ENCODE assay signal across 19 cellular contexts in the genomic region with DNA sequence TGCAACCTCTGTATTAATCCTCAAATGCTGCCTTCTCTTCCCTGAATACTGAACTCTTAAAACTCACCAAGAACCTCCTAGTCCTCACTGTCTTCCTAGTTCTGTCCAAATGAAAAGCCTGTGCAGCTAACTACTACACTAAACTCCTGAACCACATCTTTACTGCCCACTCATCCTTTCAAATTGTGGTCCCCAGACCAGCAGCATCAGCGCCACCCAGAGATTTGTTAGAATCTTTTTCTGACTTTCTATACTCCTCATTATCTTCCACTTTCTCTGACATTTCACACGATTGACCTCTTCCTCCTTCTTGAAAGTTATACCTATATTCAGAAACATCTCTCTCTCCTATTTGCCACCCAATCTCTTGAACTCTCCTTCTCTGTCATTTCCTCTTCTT.
DNase-seq lines count a peak whose midpoint lies in the region; ATAC-seq and TF ChIP-seq lines count a peak whose summit lies in the region.
"Had no signal": no experiment of that assay in that cellular context is flagged by ENCODE, and none has a peak within 500 bp of the region (broad histone marks: within the 10 kb centered on the region; RNA-seq: fewer than 3 reads in every experiment).

No MANE protein-coding gene starts in this region.

- H3K9me3 ChIP-seq in stomach = peaks cover 0 to 9% (median 0%) of the 10 kb centered on the region in 4 donors
- H3K9me3 ChIP-seq: BLaER1 treated with 17β-estradiol and CSF1 and Interleukin-3, amounts not matched to agents 10 nM and 100 nM; Peyer's patch; SJSA1 had no signal

- no peak overlapping the region for H3K27ac ChIP-seq in stomach
- H3K27ac ChIP-seq: BLaER1 treated with 17β-estradiol and CSF1 and Interleukin-3, amounts not matched to agents 10 nM and 100 nM; Peyer's patch; SJSA1 had no signal

- TF ChIP-seq CTCF in stomach (IDR thresholded peaks at IDR 0.05) = no peak

- H3K27me3 ChIP-seq in stomach = no peaks in the 10 kb centered on the region
- H3K27me3 ChIP-seq: BLaER1 treated with 17β-estradiol and CSF1 and Interleukin-3, amounts not matched to agents 10 nM and 100 nM; Peyer's patch; SJSA1 had no signal

- no peak for TF ChIP-seq POLR2A in stomach (IDR thresholded peaks at IDR 0.05)

- no peaks in the 10 kb centered on the region for H3K4me1 ChIP-seq in stomach
- H3K4me1 ChIP-seq: BLaER1 treated with 17β-estradiol and CSF1 and Interleukin-3, amounts not matched to agents 10 nM and 100 nM; Peyer's patch; SJSA1 had no signal

- TF ChIP-seq EP300 in stomach (IDR thresholded peaks at IDR 0.05) = no peak

- ATAC-seq in GM18519 (IDR thresholded peaks at IDR 0.05; ENCODE audit: low FRiP score, unreplicated experiment) (peak; percentile 55), HG02885 (IDR thresholded peaks at IDR 0.05; ENCODE audit: poor library complexity, unreplicated experiment) (peak; percentile 50), GM19455 (IDR thresholded peaks at IDR 0.05; ENCODE audit: unreplicated experiment) (no peak), GM21717 (IDR thresholded peaks at IDR 0.05; ENCODE audit: unreplicated experiment) (no peak), GM21515 (IDR thresholded peaks at IDR 0.05; ENCODE audit: unreplicated experiment) (no peak)
- ATAC-seq: CD8-positive, alpha-beta T cell; T-helper 17 cell had no signal

- no peak overlapping the region for H3K4me3 ChIP-seq in stomach
- H3K4me3 ChIP-seq: BLaER1 treated with 17β-estradiol and CSF1 and Interleukin-3, amounts not matched to agents 10 nM and 100 nM; Peyer's patch; SJSA1 had no signal

- no peaks in the 10 kb centered on the region for H3K36me3 ChIP-seq in stomach
- H3K36me3 ChIP-seq: BLaER1 treated with 17β-estradiol and CSF1 and Interleukin-3, amounts not matched to agents 10 nM and 100 nM; Peyer's patch; SJSA1 had no signal

- 64 to 77% (median 75%) methylated on average over 2 of the region's 2 CpGs for WGBS in stomach, 5 donors

- peak; percentile 71 for DNase-seq in OCI-M1 (lab: John Stamatoyannopoulos, UW)
- no peak for DNase-seq in stomach
- DNase-seq: Calu3; CD8-positive, alpha-beta T cell; Karpas-422; NCI-H1048; NCI-H1436; NCI-H1930; NCI-H345; NCI-H524 treated with DMSO at 0.1 percent for 48 hours; Peyer's patch; T-helper 17 cell had no signal

- intact Hi-C loops in stomach (cut with DNase I; ENCODE audit: low total_unique reads) = no loop called here

Comparison
In these comparisons a context has a peak if more than half of its experiments do, and no peak if none do; other contexts are left out.
1. ATAC-seq: peak in GM18519 (single experiment) and HG02885 (single experiment); none in GM19455 (single experiment), GM21717 (single experiment) and GM21515 (single experiment).